ENCODE assay signal across 10 cellular contexts in genomic region chr10:31709028-31709427, GRCh38.
A peak's percentile ranks its signal among the peaks of the same experiment; 100 is the strongest.
DNase-seq lines count a peak whose midpoint lies in the region; ATAC-seq and TF ChIP-seq lines count a peak whose summit lies in the region.
"Had no signal": no experiment of that assay in that cellular context is flagged by ENCODE, and none has a peak within 500 bp of the region (broad histone marks: within the 10 kb centered on the region; RNA-seq: fewer than 3 reads in every experiment).

No MANE protein-coding gene starts in this region.

- no peak for ATAC-seq in GM18519 (IDR thresholded peaks at IDR 0.05; ENCODE audit: low FRiP score, unreplicated experiment)

- TF ChIP-seq POLR2A in stomach (IDR thresholded peaks at IDR 0.05): no peak

- H3K27me3 ChIP-seq in layer of hippocampus (ENCODE audit: control insufficient read depth, insufficient read depth, low read length) (no peaks in the 10 kb centered on the region), stomach (no peaks in the 10 kb centered on the region)
- H3K27me3 ChIP-seq: suprapubic skin had no signal

- no peaks in the 10 kb centered on the region for H3K36me3 ChIP-seq in stomach
- H3K36me3 ChIP-seq: suprapubic skin had no signal

- H3K27ac Mint-ChIP-seq in activated T-helper 2 cell treated with anti-CD3 and anti-CD28 coated beads, Interferon-gamma antibody, Interleukin-2, Interleukin-4, amounts not matched to agents 10 μg/mL and 5 μg/mL and 100 μg/mL, durations not matched to agents 14 hours and 24 hours and 36 hours: no peak overlapping the region

- H3K9me3 Mint-ChIP-seq in activated T-helper 2 cell treated with anti-CD3 and anti-CD28 coated beads, Interferon-gamma antibody, Interleukin-2, Interleukin-4, amounts not matched to agents 10 μg/mL and 5 μg/mL and 100 μg/mL, durations not matched to agents 14 hours and 24 hours and 36 hours: peaks cover 38% of the 10 kb centered on the region

- no peaks in the 10 kb centered on the region for H3K27me3 Mint-ChIP-seq in activated T-helper 2 cell treated with anti-CD3 and anti-CD28 coated beads, Interferon-gamma antibody, Interleukin-2, Interleukin-4, amounts not matched to agents 10 μg/mL and 5 μg/mL and 100 μg/mL, durations not matched to agents 14 hours and 24 hours and 36 hours (ENCODE audit: low read depth)
- H3K27me3 Mint-ChIP-seq: activated B cell treated with CpG ODN at 0.5 μM for 24 hours had no signal

- DNase-seq in NCI-H2171 treated with DMSO at 0.1 percent for 48 hours (lab: John Stamatoyannopoulos, UW) (peak; percentile 26), NCI-H2171 (lab: John Stamatoyannopoulos, UW) (no peak), stomach (no peak), NCI-H1417 treated with DMSO at 0.1 percent for 48 hours (lab: John Stamatoyannopoulos, UW) (no peak)
- no peak for DNase-seq in activated T-helper 2 cell treated with anti-CD3 and anti-CD28 coated beads, Interferon-gamma antibody, Interleukin-2, Interleukin-4, amounts not matched to agents 10 μg/mL and 5 μg/mL and 100 μg/mL, durations not matched to agents 14 hours and 24 hours and 36 hours (ENCODE audit: low spot score)
- DNase-seq: activated B cell treated with CpG ODN at 0.5 μM for 24 hours had no signal

- TF ChIP-seq EP300 in stomach (IDR thresholded peaks at IDR 0.05): no peak

- H3K36me3 Mint-ChIP-seq in activated T-helper 2 cell treated with anti-CD3 and anti-CD28 coated beads, Interferon-gamma antibody, Interleukin-2, Interleukin-4, amounts not matched to agents 10 μg/mL and 5 μg/mL and 100 μg/mL, durations not matched to agents 14 hours and 24 hours and 36 hours (ENCODE audit: low read depth): peaks cover 8% of the 10 kb centered on the region

- intact Hi-C loops in stomach (cut with DNase I; ENCODE audit: low total_unique reads): no loop called here
- intact Hi-C loops in activated T-helper 2 cell treated with anti-CD3 and anti-CD28 coated beads, Interferon-gamma antibody, Interleukin-2, Interleukin-4, amounts not matched to agents 10 μg/mL and 5 μg/mL and 100 μg/mL, durations not matched to agents 14 hours and 24 hours and 36 hours (cut with micrococcal nuclease): loop anchor here (5.0 kb wide), 1 partner anchor 1002 kb away; no protein-coding TSS in a partner anchor

- WGBS in stomach, 5 donors: 42 to 69% (median 65%) methylated on average over 3 of the region's 3 CpGs

- peaks cover 26% of the 10 kb centered on the region for H3K4me1 Mint-ChIP-seq in activated T-helper 2 cell treated with anti-CD3 and anti-CD28 coated beads, Interferon-gamma antibody, Interleukin-2, Interleukin-4, amounts not matched to agents 10 μg/mL and 5 μg/mL and 100 μg/mL, durations not matched to agents 14 hours and 24 hours and 36 hours (ENCODE audit: low read depth)

- H3K4me3 Mint-ChIP-seq in activated T-helper 2 cell treated with anti-CD3 and anti-CD28 coated beads, Interferon-gamma antibody, Interleukin-2, Interleukin-4, amounts not matched to agents 10 μg/mL and 5 μg/mL and 100 μg/mL, durations not matched to agents 14 hours and 24 hours and 36 hours (ENCODE audit: low read depth): no peak overlapping the region
- H3K4me3 Mint-ChIP-seq: activated B cell treated with CpG ODN at 0.5 μM for 24 hours had no signal

- H3K9me3 ChIP-seq in stomach: peaks cover 0 to 28% (median 12%) of the 10 kb centered on the region in 4 donors
- H3K9me3 ChIP-seq: suprapubic skin had no signal

- H3K4me3 ChIP-seq in stomach: no peak overlapping the region
- H3K4me3 ChIP-seq: suprapubic skin had no signal

- peaks cover 13 to 38% (median 28%) of the 10 kb centered on the region in 4 donors for H3K4me1 ChIP-seq in stomach

- H3K27ac ChIP-seq in VCaP (no peak overlapping the region), layer of hippocampus (ENCODE audit: low read depth, low read length) (peak overlapping the region; percentile 42), stomach (peak overlapping the region in 4 of 5 donors; percentile 73 to 88 (median 83))

- TF ChIP-seq CTCF in VCaP (conservative IDR thresholded peaks at IDR 0.05): peak; percentile 29
- TF ChIP-seq CTCF in stomach (IDR thresholded peaks at IDR 0.05): peak in 1 of 7 experiments; percentile 13
